Comparison of ENCODE assay signal across 24 cellular contexts in genomic region chr9:136709454-136710109, GRCh38. TPM values are rescaled to one million over a fixed set of nuclear protein-coding genes. Genes with fewer than 3 reads are reported as not detected.
DNase-seq lines count a peak whose midpoint lies in the region; ATAC-seq and TF ChIP-seq lines count a peak whose summit lies in the region.
"Had no signal": no experiment of that assay in that cellular context is flagged by ENCODE, and none has a peak within 500 bp of the region (broad histone marks: within the 10 kb centered on the region; RNA-seq: fewer than 3 reads in every experiment).

No MANE protein-coding gene starts in this region.

- no peak overlapping the region for H3K4me2 ChIP-seq in IMR-90 (ENCODE audit: low read depth, low read length)

- H4K20me1 ChIP-seq in IMR-90 (ENCODE audit: insufficient read depth, low read length) = no peaks in the 10 kb centered on the region

- no peak overlapping the region for H3K27ac ChIP-seq in IMR-90 (ENCODE audit: insufficient read depth, low read length)
- H3K27ac ChIP-seq: HL-60 had no signal

- H4K5ac ChIP-seq in IMR-90 (ENCODE audit: low read depth, low read length) = no peak overlapping the region

- no peak overlapping the region for H3K9ac ChIP-seq in IMR-90 (ENCODE audit: low read depth, low read length)

- H3K79me1 ChIP-seq in IMR-90 (ENCODE audit: low read depth in 1 of 2, low read length in 2 of 2) = no peaks in the 10 kb centered on the region

- H3K4ac ChIP-seq in IMR-90 (ENCODE audit: low read depth, low read length) = no peak overlapping the region

- H3K14ac ChIP-seq in IMR-90 (replicated peaks; ENCODE audit: low read depth, low read length) = no peak overlapping the region

- no TSS peak for BruUV-seq in IMR-90 (replicated peaks; lab: Mats Ljungman, UMichigan)

- H3K4me1 ChIP-seq in IMR-90 (ENCODE audit: control insufficient read depth, insufficient read depth, low read length) = peaks cover 1% of the 10 kb centered on the region; the same call in 1 of the 2 replicates

- no peak overlapping the region for H2BK120ac ChIP-seq in IMR-90 (ENCODE audit: low read depth, low read length)

- H3K36me3 Mint-ChIP-seq in endothelial cell (ENCODE audit: low read depth, unreplicated experiment) = peaks cover 13% of the 10 kb centered on the region
- H3K36me3 Mint-ChIP-seq: CD4-positive, CD25-positive, alpha-beta regulatory T cell; T-cell had no signal

- H2AK5ac ChIP-seq in IMR-90 (ENCODE audit: low read depth, low read length) = no peak overlapping the region

- POLR2A ChIA-PET in IMR-90 (lab: Charles Lee; ENCODE audit: unreplicated experiment) = no interaction called here

- H3K27me3 ChIP-seq in IMR-90 (ENCODE audit: control insufficient read depth, insufficient read depth, low read length) = peaks cover 17% of the 10 kb centered on the region
- H3K27me3 ChIP-seq: BE2C had no signal

- no peak overlapping the region for H3K56ac ChIP-seq in IMR-90 (ENCODE audit: extremely low read depth, insufficient read depth, low read length)

- dilution Hi-C loops in IMR-90 (cut with HindIII; ENCODE audit: low sequenced_read_pairs, unreplicated experiment) = no loop called here

- H3K9me1 ChIP-seq in IMR-90 (ENCODE audit: insufficient read depth, low read length) = no peaks in the 10 kb centered on the region

- H3K27me3 Mint-ChIP-seq in endothelial cell (ENCODE audit: unreplicated experiment) = peaks cover 24% of the 10 kb centered on the region

- H2BK20ac ChIP-seq in IMR-90 (ENCODE audit: low read depth, low read length) = no peak overlapping the region

- TF ChIP-seq RAD21 in IMR-90 (IDR thresholded peaks at IDR 0.05; ENCODE audit: low read length) = no peak

- no peak overlapping the region for H3K4me3 ChIP-seq in IMR-90 (ENCODE audit: insufficient read depth, low read depth, low read length)

- 85% methylated on average over 11 of the region's 24 CpGs; no CpG with 5 or more reads in 1 of the 2 experiments for WGBS in IMR-90 (ENCODE audit: extremely low coverage in 2 of 2, insufficient read length in 1 of 2), 2 experiments

- intact Hi-C loops in IMR-90 (cut with micrococcal nuclease) = no loop called here

- no peak overlapping the region for H2BK15ac ChIP-seq in IMR-90 (ENCODE audit: low read depth, low read length)

- no peak overlapping the region for H2AK9ac ChIP-seq in IMR-90 (replicated peaks; ENCODE audit: low read depth, low read length, poor library complexity)

- H3K27ac Mint-ChIP-seq in endothelial cell (ENCODE audit: unreplicated experiment) = no peak overlapping the region
- H3K27ac Mint-ChIP-seq: T-cell had no signal

- no peak for TF ChIP-seq POLR2A in IMR-90 (IDR thresholded peaks at IDR 0.05; ENCODE audit: low read depth, low read length)

- ATAC-seq in IMR-90 (ENCODE audit: low read depth) = no peak
- ATAC-seq: T-cell had no signal

- H3K36me3 ChIP-seq in IMR-90 (ENCODE audit: control insufficient read depth, insufficient read depth, low read length) = no peaks in the 10 kb centered on the region

- TF ChIP-seq CTCF in IMR-90 (conservative IDR thresholded peaks at IDR 0.05; ENCODE audit: low read depth, low read length) = no peak
- TF ChIP-seq CTCF in endothelial cell (IDR thresholded peaks at IDR 0.05; ENCODE audit: unreplicated experiment) = no peak

- H2BK5ac ChIP-seq in IMR-90 (ENCODE audit: low read depth, low read length, poor library complexity, severe bottlenecking) = no peak overlapping the region

- no peak overlapping the region for H4K8ac ChIP-seq in IMR-90 (ENCODE audit: low read depth in 2 of 2, low read length in 2 of 2)

- no peaks in the 10 kb centered on the region for H3K9me3 Mint-ChIP-seq in endothelial cell (ENCODE audit: unreplicated experiment)
- H3K9me3 Mint-ChIP-seq: CD4-positive, CD25-positive, alpha-beta regulatory T cell; T-cell had no signal

- H4K91ac ChIP-seq in IMR-90 (ENCODE audit: insufficient read depth, low read depth, low read length) = no peak overlapping the region

- peak overlapping the region; percentile 23 for H2AFZ ChIP-seq in IMR-90 (replicated peaks; ENCODE audit: low read length, poor library complexity)

- CTCF ChIA-PET in IMR-90 (lab: Yijun Ruan, JAX) = no interaction called here

- H3K4me3 Mint-ChIP-seq in endothelial cell (ENCODE audit: unreplicated experiment) = no peak overlapping the region
- H3K4me3 Mint-ChIP-seq: T-cell had no signal

- H3K23ac ChIP-seq in IMR-90 (ENCODE audit: low read depth, low read length) = no peak overlapping the region

- no peaks in the 10 kb centered on the region for H3K9me3 ChIP-seq in IMR-90 (ENCODE audit: control insufficient read depth, insufficient read depth, low read length)
- H3K9me3 ChIP-seq: BE2C had no signal

- no peak overlapping the region for H3K18ac ChIP-seq in IMR-90 (ENCODE audit: low read depth, low read length)

- peaks cover 40% of the 10 kb centered on the region for H3K4me1 Mint-ChIP-seq in endothelial cell (ENCODE audit: unreplicated experiment)

- DNase-seq in IMR-90 (no peak), endothelial cell (ENCODE audit: low spot score) (peak; percentile 7), DMS79 treated with DMSO at 0.1 percent for 48 hours (lab: John Stamatoyannopoulos, UW) (no peak), NCI-H2171 treated with DMSO at 0.1 percent for 48 hours (lab: John Stamatoyannopoulos, UW) (no peak)
- DNase-seq in activated CD4-positive, CD25-positive, alpha-beta regulatory T cell treated with anti-CD3 and anti-CD28 coated beads, Interleukin-2, amount 50 U/mL, for 72 hours = no peak
- DNase-seq: ACHN; BE2C; CD4-positive, CD25-positive, alpha-beta regulatory T cell; Kasumi-1; NCI-H1694; NCI-H2029 treated with DMSO at 0.1 percent for 48 hours; NCI-H2227 treated with DMSO at 0.1 percent for 48 hours; NCI-H526 treated with DMSO at 0.1 percent for 48 hours; RPMI8226; SHP77; T-cell had no signal

- in situ Hi-C loops in IMR-90 (cut with MboI; ENCODE audit: low sequenced_read_pairs) = no loop called here

TF ChIP-seq in IMR-90, 13 proteins besides CTCF, POLR2A, EP300 and RAD21:
- TF ChIP-seq ELK1 (IDR thresholded peaks at IDR 0.05; ENCODE audit: borderline replicate concordance, low read depth, low read length) (no peak), USF2 (IDR thresholded peaks at IDR 0.05; ENCODE audit: low read depth, low read length) (no peak), FOS (IDR thresholded peaks at IDR 0.05; ENCODE audit: low read depth, low read length) (no peak), CHD1 (IDR thresholded peaks at IDR 0.05; ENCODE audit: low read depth, low read length) (no peak), BHLHE40 (IDR thresholded peaks at IDR 0.05; ENCODE audit: low read depth, low read length) (no peak), NFE2L2 (IDR thresholded peaks at IDR 0.05; ENCODE audit: low read depth, low read length) (no peak), MAFK (IDR thresholded peaks at IDR 0.05; ENCODE audit: low read depth, low read length) (no peak), SMC3 (IDR thresholded peaks at IDR 0.05; ENCODE audit: low read depth, low read length) (no peak)

RNA-seq across cellular contexts. Expression of gene DIPK1B, which starts 2.8 kb away (rescaled TPM):
- 3.1 and 3.4 TPM in 2 replicates for total RNA-seq in IMR-90 (2012; rRNA removed)
- polyA plus RNA-seq in IMR-90 (2012; rRNA removed) = 7.1 and 8.5 TPM in 2 replicates
- polyA plus RNA-seq in IMR-90 (2012; cell fraction: cytosol; rRNA removed) = 7.2 and 17.0 TPM in 2 replicates
- 9.5 and 25.7 TPM in 2 replicates for polyA plus RNA-seq in IMR-90 (2012; cell fraction: nucleus; rRNA removed; ENCODE audit: low replicate concordance)
- total RNA-seq in endothelial cell (ENCODE audit: unreplicated experiment) = 293 TPM

RNA-seq across cellular contexts. Expression of gene AGPAT2, which starts 22.3 kb away (rescaled TPM):
- total RNA-seq in IMR-90 (2012; rRNA removed) (16.1 and 18.9 TPM in 2 replicates), endothelial cell (ENCODE audit: unreplicated experiment) (38.9 TPM)
- 37.2 and 39.5 TPM in 2 replicates for polyA plus RNA-seq in IMR-90 (2012; rRNA removed)
- polyA plus RNA-seq in IMR-90 (2012; cell fraction: cytosol; rRNA removed) = 22.2 and 63.1 TPM in 2 replicates
- polyA plus RNA-seq in IMR-90 (2012; cell fraction: nucleus; rRNA removed; ENCODE audit: low replicate concordance) = 54.0 and 103 TPM in 2 replicates

RNA-seq across cellular contexts. Expression of gene LCN10, which starts 33.2 kb away (rescaled TPM):
- total RNA-seq in IMR-90 (2012; rRNA removed) = not detected in 2 replicates
- not detected in 2 replicates for polyA plus RNA-seq in IMR-90 (2012; rRNA removed)
- polyA plus RNA-seq in IMR-90 (2012; cell fraction: cytosol; rRNA removed) = 0.03 TPM in 1 of 2 replicates, not detected in the other
- not detected in 2 replicates for polyA plus RNA-seq in IMR-90 (2012; cell fraction: nucleus; rRNA removed; ENCODE audit: low replicate concordance)
- not detected for total RNA-seq in endothelial cell (ENCODE audit: unreplicated experiment)
- total RNA-seq: Daoy, G401, H4, M059J, NCI-H460, SK-MEL-5 had no signal

RNA-seq across cellular contexts. Expression of gene LCN6, which starts 38.7 kb away (rescaled TPM):
- not detected in 2 replicates for total RNA-seq in IMR-90 (2012; rRNA removed)
- polyA plus RNA-seq in IMR-90 (2012; rRNA removed) = not detected in 2 replicates
- polyA plus RNA-seq in IMR-90 (2012; cell fraction: cytosol; rRNA removed) = not detected in 2 replicates
- polyA plus RNA-seq in IMR-90 (2012; cell fraction: nucleus; rRNA removed; ENCODE audit: low replicate concordance) = not detected in 2 replicates
- total RNA-seq in endothelial cell (ENCODE audit: unreplicated experiment) = not detected
- total RNA-seq: CD4-positive, CD25-positive, alpha-beta regulatory T cell; Daoy; G401; H4; M059J; NCI-H460; SK-MEL-5; T-cell; T-helper 2 cell treated with Interferon-gamma antibody and Interleukin-4, amounts not matched to agents 100 ng/mL and 5 ng/mL, for 36 hours had no signal
- polyA plus RNA-seq: CD4-positive, CD25-positive, alpha-beta regulatory T cell had no signal

RNA-seq across cellular contexts. Expression of gene EGFL7, which starts 46.9 kb away (rescaled TPM):
- total RNA-seq in IMR-90 (2012; rRNA removed) (1.4 and 2.2 TPM in 2 replicates), endothelial cell (ENCODE audit: unreplicated experiment) (945 TPM)
- polyA plus RNA-seq in IMR-90 (2012; rRNA removed) = 10.4 and 16.4 TPM in 2 replicates
- polyA plus RNA-seq in IMR-90 (2012; cell fraction: cytosol; rRNA removed) = 9.6 and 22.1 TPM in 2 replicates
- 7.1 and 18.2 TPM in 2 replicates for polyA plus RNA-seq in IMR-90 (2012; cell fraction: nucleus; rRNA removed; ENCODE audit: low replicate concordance)
- polyA plus RNA-seq: CD4-positive, CD25-positive, alpha-beta regulatory T cell had no signal

Comparison
In these comparisons a context has a peak if more than half of its experiments do, and no peak if none do; other contexts are left out.
1. RNA of gene DIPK1B, which starts 2.8 kb away (total RNA-seq): 293 TPM in endothelial cell (single experiment); 3.1 to 3.4 TPM in IMR-90; every median in the first group is over 10 times any median in the second.